Comparison of ENCODE assay signal across 1 cellular context in genomic region chr20:10219452-10219791, GRCh38.
TF ChIP-seq lines count a peak whose summit lies in the region.

No MANE protein-coding gene starts in this region.

TF ChIP-seq in A549, 52 proteins besides CTCF, POLR2A, EP300 and RAD21 (continued from another document):
- TF ChIP-seq RCOR1 (IDR thresholded peaks at IDR 0.05; ENCODE audit: low read depth, low read length) (no peak), ESRRA (IDR thresholded peaks at IDR 0.05; ENCODE audit: borderline replicate concordance, low read length) (no peak), HES2 (IDR thresholded peaks at IDR 0.05) (no peak), ZFP36 (IDR thresholded peaks at IDR 0.05; ENCODE audit: borderline replicate concordance, partially characterized antibody) (no peak), EHMT2 (IDR thresholded peaks at IDR 0.05; ENCODE audit: low read depth) (peak; percentile 99), ZC3H11A (IDR thresholded peaks at IDR 0.05) (no peak), HDAC2 (IDR thresholded peaks at IDR 0.05) (peak; percentile 77; the same call in 1 of the 2 replicates), HOXB13 (CRISPR knock-in tag; IDR thresholded peaks at IDR 0.05; ENCODE audit: low read depth) (peak; percentile 96), NFE2L2 (conservative IDR thresholded peaks at IDR 0.05; ENCODE audit: low read length) (no peak), ELK1 (IDR thresholded peaks at IDR 0.05; ENCODE audit: low read depth, low read length) (no peak), E2F6 (IDR thresholded peaks at IDR 0.05; ENCODE audit: borderline replicate concordance, low read depth) (no peak), SMC3 (IDR thresholded peaks at IDR 0.05) (peak; percentile 65), KDM1A (IDR thresholded peaks at IDR 0.05; ENCODE audit: low read depth) (no peak), RNF2 (IDR thresholded peaks at IDR 0.05; ENCODE audit: borderline replicate concordance, low read depth) (no peak), BCL3 (IDR thresholded peaks at IDR 0.05) (no peak), CHD4 (IDR thresholded peaks at IDR 0.05; ENCODE audit: borderline replicate concordance) (no peak), FOSB (CRISPR knock-in tag; IDR thresholded peaks at IDR 0.05) (peak; percentile 79; the same call in 1 of the 2 replicates), REST (IDR thresholded peaks at IDR 0.05) (peak; percentile 99), ATOH8 (CRISPR knock-in tag; IDR thresholded peaks at IDR 0.05; ENCODE audit: low read depth) (peak; percentile 97), CHD2 (IDR thresholded peaks at IDR 0.05; ENCODE audit: low read length, partially characterized antibody) (no peak), SREBF2 (IDR thresholded peaks at IDR 0.05) (no peak), HEYL (CRISPR knock-in tag; IDR thresholded peaks at IDR 0.05) (peak; percentile 86), EHF (CRISPR knock-in tag; IDR thresholded peaks at IDR 0.05) (peak; percentile 97), USF2 (IDR thresholded peaks at IDR 0.05) (no peak), NPAS2 (CRISPR knock-in tag; IDR thresholded peaks at IDR 0.05; ENCODE audit: borderline replicate concordance) (no peak), PBX3 (IDR thresholded peaks at IDR 0.05) (no peak)
